ENCODE assay signal across 1 cellular context in genomic region chr7:122364761-122365280, GRCh38.
TF ChIP-seq lines count a peak whose summit lies in the region.

No MANE protein-coding gene starts in this region.

TF ChIP-seq in GM12878, 131 proteins besides CTCF, POLR2A, EP300 and RAD21:
- TF ChIP-seq ZBTB33 (IDR thresholded peaks at IDR 0.05) (no peak), JUNB (IDR thresholded peaks at IDR 0.05) (no peak), CBX3 (IDR thresholded peaks at IDR 0.05; ENCODE audit: borderline replicate concordance, low read depth) (no peak), JUND (IDR thresholded peaks at IDR 0.05; ENCODE audit: low read depth, low read length) (no peak), ZNF207 (IDR thresholded peaks at IDR 0.05; ENCODE audit: borderline replicate concordance) (no peak), FOXM1 (IDR thresholded peaks at IDR 0.05; ENCODE audit: low read depth, low read length) (no peak), HDAC6 (IDR thresholded peaks at IDR 0.05; ENCODE audit: unreplicated experiment) (no peak), RBBP5 (conservative IDR thresholded peaks at IDR 0.05) (no peak), ZNF217 (IDR thresholded peaks at IDR 0.05) (no peak), POLR2AphosphoS5 (IDR thresholded peaks at IDR 0.05; ENCODE audit: low read length) (no peak), STAT1 (conservative IDR thresholded peaks at IDR 0.05) (no peak), TBL1XR1 (IDR thresholded peaks at IDR 0.05; ENCODE audit: low read depth, low read length) (no peak), USF1 (IDR thresholded peaks at IDR 0.05; ENCODE audit: borderline replicate concordance, extremely low read length, insufficient read depth, low read depth, low read length) (no peak), ZZZ3 (IDR thresholded peaks at IDR 0.05; ENCODE audit: control insufficient read depth, insufficient read length, low read depth) (no peak), RUNX3 (IDR thresholded peaks at IDR 0.05; ENCODE audit: low read length) (no peak), MTA3 (IDR thresholded peaks at IDR 0.05; ENCODE audit: borderline replicate concordance, low read length) (no peak), NBN (IDR thresholded peaks at IDR 0.05) (no peak), NFIC (IDR thresholded peaks at IDR 0.05; ENCODE audit: low read depth, low read length) (no peak)
- TF ChIP-seq, protein P1, sequence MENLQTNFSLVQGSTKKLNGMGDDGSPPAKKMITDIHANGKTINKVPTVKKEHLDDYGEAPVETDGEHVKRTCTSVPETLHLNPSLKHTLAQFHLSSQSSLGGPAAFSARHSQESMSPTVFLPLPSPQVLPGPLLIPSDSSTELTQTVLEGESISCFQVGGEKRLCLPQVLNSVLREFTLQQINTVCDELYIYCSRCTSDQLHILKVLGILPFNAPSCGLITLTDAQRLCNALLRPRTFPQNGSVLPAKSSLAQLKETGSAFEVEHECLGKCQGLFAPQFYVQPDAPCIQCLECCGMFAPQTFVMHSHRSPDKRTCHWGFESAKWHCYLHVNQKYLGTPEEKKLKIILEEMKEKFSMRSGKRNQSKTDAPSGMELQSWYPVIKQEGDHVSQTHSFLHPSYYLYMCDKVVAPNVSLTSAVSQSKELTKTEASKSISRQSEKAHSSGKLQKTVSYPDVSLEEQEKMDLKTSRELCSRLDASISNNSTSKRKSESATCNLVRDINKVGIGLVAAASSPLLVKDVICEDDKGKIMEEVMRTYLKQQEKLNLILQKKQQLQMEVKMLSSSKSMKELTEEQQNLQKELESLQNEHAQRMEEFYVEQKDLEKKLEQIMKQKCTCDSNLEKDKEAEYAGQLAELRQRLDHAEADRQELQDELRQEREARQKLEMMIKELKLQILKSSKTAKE (IDR thresholded peaks at IDR 0.05; ENCODE audit: low read depth, poor library complexity, severe bottlenecking) = no peak
